ENCODE assay signal across 11 cellular contexts in the genomic region with DNA sequence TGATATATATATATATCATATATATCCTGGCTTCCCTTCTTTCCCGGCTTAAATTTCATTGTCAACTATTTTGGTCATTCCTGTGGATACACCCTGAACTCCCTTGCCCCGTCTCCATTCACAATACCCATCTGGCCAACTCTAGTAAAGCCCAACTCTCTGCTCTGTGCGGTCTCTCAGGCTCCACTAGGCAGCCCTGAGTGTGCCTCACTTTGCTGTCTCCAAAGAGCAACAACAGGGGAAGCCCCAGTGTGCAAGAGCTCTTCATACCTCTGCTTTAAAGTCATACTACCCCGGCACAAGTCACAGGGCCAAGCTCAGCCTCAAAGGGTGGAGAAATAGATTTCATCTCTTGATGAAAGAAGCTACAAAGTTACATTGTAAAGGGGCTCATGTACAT. TPM values are rescaled to one million over a fixed set of nuclear protein-coding genes. Genes with fewer than 3 reads are reported as not detected.
DNase-seq lines count a peak whose midpoint lies in the region; ATAC-seq, FAIRE-seq and TF ChIP-seq lines count a peak whose summit lies in the region.
"Had no signal": no experiment of that assay in that cellular context is flagged by ENCODE, and none has a peak within 500 bp of the region (broad histone marks: within the 10 kb centered on the region; RNA-seq: fewer than 3 reads in every experiment).

No MANE protein-coding gene starts in this region.

- ATAC-seq in CD8-positive, alpha-beta T cell, result peak; percentile 83
- ATAC-seq in psoas muscle, result peak; percentile 36 to 46 (median 44)
- no peak for ATAC-seq in GM18870 (IDR thresholded peaks at IDR 0.05; ENCODE audit: unreplicated experiment)
- ATAC-seq in GM21526 (IDR thresholded peaks at IDR 0.05; ENCODE audit: low FRiP score, unreplicated experiment), result no peak
- ATAC-seq: activated CD8-positive, alpha-beta memory T cell treated with anti-CD3 and anti-CD28 coated beads, Interleukin-2, amount 10 ng/mL, durations not matched to agents 7 days and 5 days had no signal

- peaks cover 18% of the 10 kb centered on the region for H3K4me1 Mint-ChIP-seq in CD8-positive, alpha-beta T cell (ENCODE audit: low read depth)

- CTCF ChIA-PET in CD8-positive, alpha-beta T cell (lab: Charles Lee), result interaction anchor here (0.9 to 1.9 kb wide), 4 partner anchors 18 to 124 kb away, joined by 3 to 4 read pairs (median 3); no protein-coding TSS in a partner anchor

- peaks cover 17% of the 10 kb centered on the region for H3K27me3 Mint-ChIP-seq in CD8-positive, alpha-beta T cell (ENCODE audit: low read depth)

- H3K36me3 ChIP-seq in CD8-positive, alpha-beta T cell (ENCODE audit: insufficient read depth, low read length), result no peaks in the 10 kb centered on the region
- H3K36me3 ChIP-seq in breast epithelium (no peaks in the 10 kb centered on the region), psoas muscle (ENCODE audit: insufficient read depth in 1 of 2, low read depth in 1 of 2) (no peaks in the 10 kb centered on the region)
- H3K36me3 ChIP-seq: brain microvascular endothelial cell had no signal

- peak in 1 of 7 experiments; percentile 22 for DNase-seq in CD8-positive, alpha-beta T cell
- DNase-seq in NB4 (ENCODE audit: low read depth), result peak; percentile 53
- DNase-seq in breast epithelium (ENCODE audit: low spot score in 2 of 2), result no peak
- DNase-seq in psoas muscle, result peak; percentile 44 to 67
- DNase-seq in hepatic stellate cell (ENCODE audit: low spot score), result no peak
- DNase-seq in urothelium cell line (ENCODE audit: low spot score), result no peak
- DNase-seq: activated CD8-positive, alpha-beta memory T cell treated with anti-CD3 and anti-CD28 coated beads, Interleukin-2, amount 10 ng/mL, durations not matched to agents 7 days and 5 days; brain microvascular endothelial cell; NCI-H1930 had no signal

- no peak for FAIRE-seq in urothelium cell line (lab: Jason Lieb, UNC)

- intact Hi-C loops in CD8-positive, alpha-beta T cell (cut with DNase I, micrococcal nuclease), result no loop called here
- intact Hi-C loops in breast epithelium (cut with DNase I; ENCODE audit: low total_unique reads) (no loop called here), psoas muscle (cut with DNase I) (loop anchor here in 1 of 2 donors (5.0 kb wide), 1 partner anchor 34 kb away; no protein-coding TSS in a partner anchor)

- peaks cover 3% of the 10 kb centered on the region for H3K4me1 ChIP-seq in CD8-positive, alpha-beta T cell (ENCODE audit: insufficient read depth, low read length)
- H3K4me1 ChIP-seq in breast epithelium, result no peaks in the 10 kb centered on the region
- H3K4me1 ChIP-seq in psoas muscle, result peaks cover 20% of the 10 kb centered on the region

- no peak overlapping the region for H3K4me3 Mint-ChIP-seq in CD8-positive, alpha-beta T cell
- H3K4me3 Mint-ChIP-seq: activated CD8-positive, alpha-beta memory T cell treated with anti-CD3 and anti-CD28 coated beads, Interleukin-2, amount 10 ng/mL, durations not matched to agents 7 days and 5 days had no signal

- POLR2A ChIA-PET in CD8-positive, alpha-beta T cell (lab: Charles Lee), result interaction anchor here (1.4 kb wide), 1 partner anchor 19 kb away, joined by 3 read pairs; a partner anchor contains a TSS

- H3K9me3 Mint-ChIP-seq in CD8-positive, alpha-beta T cell, result no peaks in the 10 kb centered on the region

- no peak for TF ChIP-seq CTCF in CD8-positive, alpha-beta T cell (IDR thresholded peaks at IDR 0.05)
- TF ChIP-seq CTCF in NB4 (IDR thresholded peaks at IDR 0.05; ENCODE audit: low read depth, low read length), result no peak
- no peak for TF ChIP-seq CTCF in breast epithelium (IDR thresholded peaks at IDR 0.05)
- no peak for TF ChIP-seq CTCF in psoas muscle (IDR thresholded peaks at IDR 0.05)

- TF ChIP-seq POLR2A in NB4 (IDR thresholded peaks at IDR 0.05; ENCODE audit: extremely low read depth, insufficient read length) (no peak), breast epithelium (IDR thresholded peaks at IDR 0.05) (no peak)

- WGBS in psoas muscle, 3 donors, result 51 to 61% (median 53%) methylated on average over 4 of the region's 4 CpGs

- H3K36me3 Mint-ChIP-seq in CD8-positive, alpha-beta T cell, result no peaks in the 10 kb centered on the region
- H3K36me3 Mint-ChIP-seq: activated CD8-positive, alpha-beta memory T cell treated with anti-CD3 and anti-CD28 coated beads, Interleukin-2, amount 10 ng/mL, durations not matched to agents 7 days and 5 days had no signal

- no peaks in the 10 kb centered on the region for H3K9me3 ChIP-seq in CD8-positive, alpha-beta T cell (ENCODE audit: low read length)
- no peaks in the 10 kb centered on the region for H3K9me3 ChIP-seq in breast epithelium
- no peaks in the 10 kb centered on the region for H3K9me3 ChIP-seq in psoas muscle

- no peak overlapping the region for H3K27ac ChIP-seq in CD8-positive, alpha-beta T cell (ENCODE audit: low read depth, low read length)
- H3K27ac ChIP-seq in breast epithelium (peak overlapping the region; percentile 5 to 62), psoas muscle (peak overlapping the region; percentile 83)
- H3K27ac ChIP-seq: brain microvascular endothelial cell had no signal

- H3K27me3 ChIP-seq in CD8-positive, alpha-beta T cell (ENCODE audit: insufficient read depth, low read length), result no peaks in the 10 kb centered on the region
- no peaks in the 10 kb centered on the region for H3K27me3 ChIP-seq in breast epithelium
- no peaks in the 10 kb centered on the region for H3K27me3 ChIP-seq in psoas muscle (ENCODE audit: insufficient read depth in 3 of 3, low read length in 2 of 3)
- H3K27me3 ChIP-seq: brain microvascular endothelial cell had no signal

- H3K4me3 ChIP-seq in CD8-positive, alpha-beta T cell (ENCODE audit: low read depth, low read length), result no peak overlapping the region
- H3K4me3 ChIP-seq in NB4 (ENCODE audit: low read depth, low read length), result no peak overlapping the region
- no peak overlapping the region for H3K4me3 ChIP-seq in breast epithelium
- no peak overlapping the region for H3K4me3 ChIP-seq in psoas muscle

- peak overlapping the region; percentile 19 for H3K27ac Mint-ChIP-seq in CD8-positive, alpha-beta T cell
- H3K27ac Mint-ChIP-seq: activated CD8-positive, alpha-beta memory T cell treated with anti-CD3 and anti-CD28 coated beads, Interleukin-2, amount 10 ng/mL, durations not matched to agents 7 days and 5 days had no signal

RNA-seq across cellular contexts. Expression of a gene that starts 18.9 kb away (rescaled TPM):
- 10 to 100 TPM; 89.7 to 90.6 TPM for total RNA-seq in CD8-positive, alpha-beta T cell
- 10 to 100 TPM; 48.5 to 82.7 (median 60.0) TPM for total RNA-seq in breast epithelium
- total RNA-seq in psoas muscle, result 100 to 1,000 TPM in 2 of 4 donors, 10 to 100 TPM in 2; 69.3 to 188 (median 111) TPM
- 10 to 100 TPM; 23.5 to 68.0 (median 48.1) TPM for polyA plus RNA-seq in psoas muscle

RNA-seq across cellular contexts. Expression of a gene that starts 29.2 kb away (rescaled TPM):
- 1 to 10 TPM; 7.6 to 7.9 TPM for total RNA-seq in CD8-positive, alpha-beta T cell
- 10 to 100 TPM; 16.5 to 23.1 (median 18.4) TPM for total RNA-seq in breast epithelium
- 10 to 100 TPM in 3 of 4 donors, 1 to 10 TPM in 1; 8.3 to 14.7 (median 13.2) TPM for total RNA-seq in psoas muscle
- 10 to 100 TPM; 11.4 to 22.2 (median 13.1) TPM for polyA plus RNA-seq in psoas muscle

RNA-seq across cellular contexts. Expression of a gene that starts 53.6 kb away (rescaled TPM):
- under 1 TPM; 0.68 to 1.00 TPM for total RNA-seq in CD8-positive, alpha-beta T cell
- 1 to 10 TPM; 5.3 to 7.9 (median 6.0) TPM for total RNA-seq in breast epithelium
- total RNA-seq in psoas muscle, result 1 to 10 TPM; 1.0 to 2.2 (median 1.3) TPM
- polyA plus RNA-seq in psoas muscle, result 1 to 10 TPM in 2 of 3 donors, under 1 TPM in 1; 0.85 to 1.5 (median 1.4) TPM

Comparison
In these comparisons a context has a peak if more than half of its experiments do, and no peak if none do; other contexts are left out.
1. ATAC-seq: peak in CD8-positive, alpha-beta T cell (single experiment) and psoas muscle (4 of 4); none in GM18870 (single experiment) and GM21526 (single experiment).
2. DNase-seq: peak in NB4 (single experiment) and psoas muscle (2 of 2); none in breast epithelium (0 of 2), hepatic stellate cell (single experiment) and urothelium cell line (single experiment).